ENCODE assay signal across 8 cellular contexts in the genomic region with DNA sequence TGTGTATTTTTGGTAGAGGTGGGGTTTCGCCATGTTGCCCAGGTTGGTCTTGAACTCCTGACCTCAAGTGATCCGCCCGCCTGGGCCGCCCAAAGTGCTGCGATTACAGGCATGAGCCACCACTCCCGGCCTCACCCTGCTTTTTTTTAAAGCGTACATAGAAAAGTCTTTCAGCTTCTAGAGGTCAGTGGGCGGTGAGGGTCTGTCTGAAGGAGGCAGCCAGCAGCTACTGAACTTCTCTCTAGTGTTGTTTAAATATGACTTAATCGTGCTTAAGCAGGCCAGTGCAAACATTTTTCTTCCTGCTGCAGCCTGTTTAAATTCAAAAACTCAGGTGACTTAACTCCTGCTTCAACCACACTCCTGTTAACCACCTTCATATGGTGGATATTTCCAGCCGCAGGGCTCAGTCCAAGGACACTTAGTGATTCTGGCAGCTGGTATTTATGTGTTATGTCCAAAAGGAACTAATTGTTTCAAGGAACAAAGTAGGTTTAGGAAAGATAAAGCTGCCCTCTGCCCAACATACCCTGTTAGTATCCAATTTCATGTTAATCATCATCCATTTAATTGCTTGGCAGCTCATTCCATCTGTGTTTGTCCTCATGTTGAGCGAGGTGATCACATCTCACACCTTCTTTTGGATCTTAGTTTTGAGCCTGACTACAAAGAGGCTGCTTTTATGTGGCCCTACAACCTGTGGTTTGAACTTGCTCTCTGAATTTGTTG. TPM values are rescaled to one million over a fixed set of nuclear protein-coding genes. Genes with fewer than 3 reads are reported as not detected.
DNase-seq lines count a peak whose midpoint lies in the region; ATAC-seq and TF ChIP-seq lines count a peak whose summit lies in the region.

No MANE protein-coding gene starts in this region.

- TF ChIP-seq CTCF in C4-2B (conservative IDR thresholded peaks at IDR 0.05) (no peak), ascending aorta (IDR thresholded peaks at IDR 0.05) (no peak), mucosa of descending colon (IDR thresholded peaks at IDR 0.05) (no peak)

- DNase-seq in ascending aorta (ENCODE audit: low spot score in 2 of 2) (no peak), mucosa of descending colon (peak; percentile 71 to 73 (median 71)), globus pallidus (ENCODE audit: low spot score) (no peak)

- intact Hi-C loops in ascending aorta (cut with DNase I) = loop anchor here (5.0 to 10.0 kb wide), 3 partner anchors 417 to 1655 kb away; partner anchors contain the start of genes RFC5 and SUDS3
- intact Hi-C loops in mucosa of descending colon (cut with DNase I, micrococcal nuclease) = no loop called here

- H3K4me3 ChIP-seq in ascending aorta (no peak overlapping the region), mucosa of descending colon (no peak overlapping the region)

- H3K36me3 ChIP-seq in KOPT-K1 (ENCODE audit: insufficient read depth, low read length) (peaks cover 54% of the 10 kb centered on the region), ascending aorta (peaks cover 18 to 39% of the 10 kb centered on the region in 2 donors), mucosa of descending colon (ENCODE audit: low read depth) (no peaks in the 10 kb centered on the region)

- H3K27ac ChIP-seq in C4-2B (peak overlapping the region; percentile 99), KOPT-K1 (ENCODE audit: low read depth, low read length, poor library complexity, severe bottlenecking) (peak overlapping the region; percentile 46), ascending aorta (peak overlapping the region; percentile 2 to 14)

- H3K9me3 ChIP-seq in KOPT-K1 (ENCODE audit: insufficient read depth, low read length, poor library complexity, severe bottlenecking) = no peaks in the 10 kb centered on the region
- no peaks in the 10 kb centered on the region for H3K9me3 ChIP-seq in ascending aorta
- no peaks in the 10 kb centered on the region for H3K9me3 ChIP-seq in mucosa of descending colon

- no peaks in the 10 kb centered on the region for H3K27me3 ChIP-seq in ascending aorta

- H3K4me1 ChIP-seq in ascending aorta = peaks cover 0 to 22% of the 10 kb centered on the region in 2 donors
- H3K4me1 ChIP-seq in mucosa of descending colon (ENCODE audit: low read depth) = peaks cover 45% of the 10 kb centered on the region

- ATAC-seq in mucosa of descending colon = peak; percentile 55
- ATAC-seq in GM19452 (IDR thresholded peaks at IDR 0.05; ENCODE audit: unreplicated experiment) = no peak
- no peak for ATAC-seq in HG03520 (IDR thresholded peaks at IDR 0.05; ENCODE audit: unreplicated experiment)
- no peak for ATAC-seq in GM19324 (IDR thresholded peaks at IDR 0.05; ENCODE audit: low FRiP score, unreplicated experiment)

RNA-seq across cellular contexts. Expression of gene PRKAB1, which starts 2.0 kb away (rescaled TPM):
- 41.2 TPM for total RNA-seq in ascending aorta
- 100 to 1,000 TPM in 1 of 3 donors, 10 to 100 TPM in 2; 63.8 to 127 (median 90.1) TPM for total RNA-seq in mucosa of descending colon

Comparison
In these comparisons a context has a peak if more than half of its experiments do, and no peak if none do; other contexts are left out.
1. H3K27ac ChIP-seq: peak in every context shown above with its lines; median percentile 99 in C4-2B; 46 in KOPT-K1; 8 in ascending aorta.
2. DNase-seq: peak in mucosa of descending colon (3 of 3); none in ascending aorta (0 of 2) and globus pallidus (single experiment).